In genomic region chr2:140747097-140747496, GRCh38 we compare ENCODE assay signal across 18 cellular contexts.
"Had no signal": no experiment of that assay in that cellular context is flagged by ENCODE, and none has a peak within 500 bp of the region (broad histone marks: within the 10 kb centered on the region; RNA-seq: fewer than 3 reads in every experiment).

No MANE protein-coding gene starts in this region.

- DNase-seq: activated CD4-positive, alpha-beta T cell treated with anti-CD3 and anti-CD28 coated beads, Interleukin-2, amount 50 U/mL, for 48 hours; activated naive CD4-positive, alpha-beta T cell treated with anti-CD3 and anti-CD28 coated beads for 36 hours; activated naive CD8-positive, alpha-beta T cell treated with anti-CD3 and anti-CD28 coated beads, Interleukin-2, amount 50 U/mL, for 24 hours; dermis blood vessel endothelial cell; effector memory CD8-positive, alpha-beta T cell; foreskin melanocyte; head of caudate nucleus; left cardiac atrium; mucosa of descending colon; naive thymus-derived CD8-positive, alpha-beta T cell; stimulated activated CD4-positive, alpha-beta T cell treated with anti-CD3 and anti-CD28 coated beads, Interleukin-2, amount 100 ng/mL, for 48 hours had no signal

- H3K27me3 Mint-ChIP-seq: activated naive CD8-positive, alpha-beta T cell treated with anti-CD3 and anti-CD28 coated beads, Interleukin-2, amount 50 U/mL, for 24 hours; effector memory CD8-positive, alpha-beta T cell; naive thymus-derived CD8-positive, alpha-beta T cell; stimulated activated memory B cell treated with anti-CD40 and anti-IgM and Interleukin-4, amounts not matched to agents 10 μg/mL and 1 μg/mL and 100 μg/mL, for 72 hours had no signal

- H3K9me3 ChIP-seq: ascending aorta, mucosa of descending colon, neutrophil had no signal

- H3K9ac ChIP-seq: parathyroid adenoma had no signal

- H3K27ac ChIP-seq: ascending aorta, epithelial cell of prostate, neutrophil, parathyroid adenoma had no signal

- H3K27me3 ChIP-seq: ascending aorta, neutrophil had no signal

- H3K36me3 Mint-ChIP-seq: naive thymus-derived CD8-positive, alpha-beta T cell; stimulated activated memory B cell treated with anti-CD40 and anti-IgM and Interleukin-4, amounts not matched to agents 10 μg/mL and 1 μg/mL and 100 μg/mL, for 72 hours had no signal

- H3K36me3 ChIP-seq: ascending aorta, neutrophil had no signal

- H3K9me3 Mint-ChIP-seq: activated T-helper 2 cell treated with anti-CD3 and anti-CD28 coated beads, Interferon-gamma antibody, Interleukin-2, Interleukin-4, amounts not matched to agents 10 μg/mL and 5 μg/mL and 100 μg/mL, durations not matched to agents 14 hours and 24 hours and 36 hours; stimulated activated memory B cell treated with anti-CD40 and anti-IgM and Interleukin-4, amounts not matched to agents 10 μg/mL and 1 μg/mL and 100 μg/mL, for 72 hours had no signal

- H3K4me1 ChIP-seq: ascending aorta, parathyroid adenoma had no signal

- H3K4me3 Mint-ChIP-seq: activated naive CD4-positive, alpha-beta T cell treated with anti-CD3 and anti-CD28 coated beads for 36 hours; activated naive CD8-positive, alpha-beta T cell treated with anti-CD3 and anti-CD28 coated beads, Interleukin-2, amount 50 U/mL, for 24 hours; effector memory CD8-positive, alpha-beta T cell; naive thymus-derived CD8-positive, alpha-beta T cell; stimulated activated memory B cell treated with anti-CD40 and anti-IgM and Interleukin-4, amounts not matched to agents 10 μg/mL and 1 μg/mL and 100 μg/mL, for 72 hours had no signal

- H3K4me1 Mint-ChIP-seq: activated naive CD8-positive, alpha-beta T cell treated with anti-CD3 and anti-CD28 coated beads, Interleukin-2, amount 50 U/mL, for 24 hours; naive thymus-derived CD8-positive, alpha-beta T cell; stimulated activated memory B cell treated with anti-CD40 and anti-IgM and Interleukin-4, amounts not matched to agents 10 μg/mL and 1 μg/mL and 100 μg/mL, for 72 hours had no signal

- H3K27ac Mint-ChIP-seq: activated naive CD4-positive, alpha-beta T cell treated with anti-CD3 and anti-CD28 coated beads for 36 hours; activated naive CD8-positive, alpha-beta T cell treated with anti-CD3 and anti-CD28 coated beads, Interleukin-2, amount 50 U/mL, for 24 hours; activated T-helper 2 cell treated with anti-CD3 and anti-CD28 coated beads, Interferon-gamma antibody, Interleukin-2, Interleukin-4, amounts not matched to agents 10 μg/mL and 5 μg/mL and 100 μg/mL, durations not matched to agents 14 hours and 24 hours and 36 hours; effector memory CD8-positive, alpha-beta T cell; naive thymus-derived CD8-positive, alpha-beta T cell; stimulated activated memory B cell treated with anti-CD40 and anti-IgM and Interleukin-4, amounts not matched to agents 10 μg/mL and 1 μg/mL and 100 μg/mL, for 72 hours had no signal

- H3K4me3 ChIP-seq: ascending aorta, lung, mucosa of descending colon had no signal

- ATAC-seq: activated naive CD8-positive, alpha-beta T cell treated with anti-CD3 and anti-CD28 coated beads, Interleukin-2, amount 50 U/mL, for 24 hours; effector memory CD8-positive, alpha-beta T cell; left cardiac atrium; mucosa of descending colon; naive thymus-derived CD8-positive, alpha-beta T cell; stimulated activated memory B cell treated with anti-CD40 and anti-IgM and Interleukin-4, amounts not matched to agents 10 μg/mL and 1 μg/mL and 100 μg/mL, for 72 hours had no signal
